ENCODE assay signal across 8 cellular contexts in the genomic region with DNA sequence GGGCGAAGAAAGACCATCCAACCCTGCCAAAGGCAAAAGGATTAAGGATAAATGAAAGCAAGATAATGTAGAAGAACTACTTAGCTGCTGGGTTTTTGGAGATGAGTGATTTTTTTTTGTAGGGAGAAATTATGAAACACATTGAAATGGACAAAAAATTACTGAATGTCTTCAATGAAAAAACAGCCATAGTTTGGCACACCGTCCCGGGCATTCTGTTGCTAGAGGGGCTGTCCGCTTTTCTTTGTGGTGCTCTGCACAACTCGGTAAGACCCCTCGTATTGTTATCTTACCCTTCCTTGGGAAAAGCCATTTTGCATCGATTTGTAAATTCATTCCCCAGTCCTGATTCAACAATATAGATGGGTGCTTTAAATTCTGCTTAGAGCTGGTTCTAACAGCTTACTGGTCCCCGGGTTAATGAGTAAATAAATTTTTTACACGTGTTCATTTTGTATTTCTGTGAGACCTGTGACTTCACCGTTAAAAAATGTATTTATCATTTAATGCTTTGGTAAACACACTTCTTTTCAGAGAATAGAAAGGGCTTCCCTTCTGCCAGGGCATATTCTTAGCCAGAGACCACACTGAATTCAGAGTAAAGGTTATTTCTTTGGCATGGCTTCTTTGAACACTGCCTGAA. TPM values are rescaled to one million over a fixed set of nuclear protein-coding genes. Genes with fewer than 3 reads are reported as not detected.
DNase-seq lines count a peak whose midpoint lies in the region; ATAC-seq, FAIRE-seq and TF ChIP-seq lines count a peak whose summit lies in the region.

No MANE protein-coding gene starts in this region.

- H3K27me3 Mint-ChIP-seq in Calu3 (ENCODE audit: unreplicated experiment): peaks cover 3% of the 10 kb centered on the region
- H3K27me3 Mint-ChIP-seq in activated T-helper 2 cell treated with anti-CD3 and anti-CD28 coated beads, Interferon-gamma antibody, Interleukin-2, Interleukin-4, amounts not matched to agents 10 μg/mL and 5 μg/mL and 100 μg/mL, durations not matched to agents 14 hours and 24 hours and 36 hours (ENCODE audit: low read depth): peaks cover 24% of the 10 kb centered on the region

- no peaks in the 10 kb centered on the region for H3K36me3 ChIP-seq in effector memory CD4-positive, alpha-beta T cell (ENCODE audit: control insufficient read depth, insufficient read depth, low read length)
- no peaks in the 10 kb centered on the region for H3K36me3 ChIP-seq in pancreas

- H3K27me3 ChIP-seq in effector memory CD4-positive, alpha-beta T cell (replicated peaks; ENCODE audit: control insufficient read depth, insufficient read depth, low read length, poor library complexity, severe bottlenecking): no peaks in the 10 kb centered on the region
- H3K27me3 ChIP-seq in pancreas: no peaks in the 10 kb centered on the region

- H3K4me1 Mint-ChIP-seq in Calu3 (ENCODE audit: low read depth, unreplicated experiment): peaks cover 38% of the 10 kb centered on the region
- peaks cover 23% of the 10 kb centered on the region for H3K4me1 Mint-ChIP-seq in activated T-helper 2 cell treated with anti-CD3 and anti-CD28 coated beads, Interferon-gamma antibody, Interleukin-2, Interleukin-4, amounts not matched to agents 10 μg/mL and 5 μg/mL and 100 μg/mL, durations not matched to agents 14 hours and 24 hours and 36 hours (ENCODE audit: low read depth)

- no peak overlapping the region for H3K4me3 Mint-ChIP-seq in Calu3 (ENCODE audit: low read depth, unreplicated experiment)
- H3K4me3 Mint-ChIP-seq in activated T-helper 2 cell treated with anti-CD3 and anti-CD28 coated beads, Interferon-gamma antibody, Interleukin-2, Interleukin-4, amounts not matched to agents 10 μg/mL and 5 μg/mL and 100 μg/mL, durations not matched to agents 14 hours and 24 hours and 36 hours (ENCODE audit: low read depth): no peak overlapping the region

- in situ Hi-C loops in G401 (cut with HindIII; ENCODE audit: low sequenced_read_pairs): no loop called here

- BruUV-seq in Calu3 (replicated peaks; lab: Mats Ljungman, UMichigan): TSS peak; percentile 98

- intact Hi-C loops in Calu3 (cut with micrococcal nuclease; ENCODE audit: unreplicated experiment) (no loop called here), pancreas (cut with DNase I) (no loop called here)
- intact Hi-C loops in activated T-helper 2 cell treated with anti-CD3 and anti-CD28 coated beads, Interferon-gamma antibody, Interleukin-2, Interleukin-4, amounts not matched to agents 10 μg/mL and 5 μg/mL and 100 μg/mL, durations not matched to agents 14 hours and 24 hours and 36 hours (cut with micrococcal nuclease): loop anchor here (5.0 kb wide), 2 partner anchors 300 to 600 kb away; partner anchors contain the start of genes HS1BP3 and PUM2

- H3K4me1 ChIP-seq in effector memory CD4-positive, alpha-beta T cell (ENCODE audit: control insufficient read depth, insufficient read depth, low read length, poor library complexity, severe bottlenecking): peaks cover 11% of the 10 kb centered on the region
- peaks cover 0 to 24% (median 6%) of the 10 kb centered on the region in 3 donors for H3K4me1 ChIP-seq in pancreas

- 1 to 2% methylated on average over 9 to 10 of the region's 10 CpGs for WGBS in pancreas, 2 donors

- peak overlapping the region; percentile 95 for H3K27ac ChIP-seq in effector memory CD4-positive, alpha-beta T cell (ENCODE audit: insufficient read depth, low read length, poor library complexity, severe bottlenecking)
- H3K27ac ChIP-seq in pancreas: peak overlapping the region; percentile 92 to 99 (median 93)

- no peak for FAIRE-seq in pancreas (lab: Jason Lieb, UNC)

- DNase-seq in Calu3 (no peak), NCI-H2029 (lab: John Stamatoyannopoulos, UW) (peak; percentile 37), pancreas (no peak), G401 (ENCODE audit: low spot score) (no peak)
- DNase-seq in effector memory CD4-positive, alpha-beta T cell: no peak
- no peak for DNase-seq in activated T-helper 2 cell treated with anti-CD3 and anti-CD28 coated beads, Interferon-gamma antibody, Interleukin-2, Interleukin-4, amounts not matched to agents 10 μg/mL and 5 μg/mL and 100 μg/mL, durations not matched to agents 14 hours and 24 hours and 36 hours (ENCODE audit: low spot score)
- DNase-seq in stimulated activated CD4-positive, alpha-beta T cell treated with anti-CD3 and anti-CD28 coated beads, Interleukin-12 subunit alpha, Interleukin-12 subunit beta, amount 100 ng/mL, for 4 hours: no peak

- TF ChIP-seq CTCF in Calu3 (IDR thresholded peaks at IDR 0.05; ENCODE audit: unreplicated experiment) (no peak), pancreas (IDR thresholded peaks at IDR 0.05) (no peak)

- peak overlapping the region; percentile 57 for H3K4me3 ChIP-seq in effector memory CD4-positive, alpha-beta T cell (ENCODE audit: insufficient read depth, low read depth, low read length, poor library complexity, severe bottlenecking)
- H3K4me3 ChIP-seq in pancreas: peak overlapping the region; percentile 1 to 73 (median 47)

- H3K27ac Mint-ChIP-seq in Calu3 (ENCODE audit: unreplicated experiment): no peak overlapping the region
- H3K27ac Mint-ChIP-seq in activated T-helper 2 cell treated with anti-CD3 and anti-CD28 coated beads, Interferon-gamma antibody, Interleukin-2, Interleukin-4, amounts not matched to agents 10 μg/mL and 5 μg/mL and 100 μg/mL, durations not matched to agents 14 hours and 24 hours and 36 hours: no peak overlapping the region

- CTCF ChIA-PET in Calu3 (lab: Charles Lee): interaction anchor here (0.7 to 2.0 kb wide), 5 partner anchors 9 to 180 kb away, joined by 3 to 11 read pairs (median 5); no protein-coding TSS in a partner anchor

- H3K9me3 ChIP-seq in effector memory CD4-positive, alpha-beta T cell (ENCODE audit: control insufficient read depth, low read length): no peaks in the 10 kb centered on the region
- H3K9me3 ChIP-seq in pancreas: no peaks in the 10 kb centered on the region

- no peaks in the 10 kb centered on the region for H3K36me3 Mint-ChIP-seq in Calu3 (ENCODE audit: insufficient read depth, unreplicated experiment)
- H3K36me3 Mint-ChIP-seq in activated T-helper 2 cell treated with anti-CD3 and anti-CD28 coated beads, Interferon-gamma antibody, Interleukin-2, Interleukin-4, amounts not matched to agents 10 μg/mL and 5 μg/mL and 100 μg/mL, durations not matched to agents 14 hours and 24 hours and 36 hours (ENCODE audit: low read depth): no peaks in the 10 kb centered on the region

- ATAC-seq in pancreas (peak; percentile 19 to 44 (median 27)), GM19463 (IDR thresholded peaks at IDR 0.05; ENCODE audit: unreplicated experiment) (no peak)

- no peaks in the 10 kb centered on the region for H3K9me3 Mint-ChIP-seq in Calu3 (ENCODE audit: low read depth, unreplicated experiment)
- no peaks in the 10 kb centered on the region for H3K9me3 Mint-ChIP-seq in activated T-helper 2 cell treated with anti-CD3 and anti-CD28 coated beads, Interferon-gamma antibody, Interleukin-2, Interleukin-4, amounts not matched to agents 10 μg/mL and 5 μg/mL and 100 μg/mL, durations not matched to agents 14 hours and 24 hours and 36 hours

RNA-seq across cellular contexts. Expression of gene LAPTM4A, which starts 0.9 kb away (rescaled TPM):
- total RNA-seq in Calu3 (2022): 129 and 131 TPM in 2 replicates
- 100 to 1,000 TPM in 3 of 6 donors, 10 to 100 TPM in 3; 57.8 to 162 (median 98.7) TPM for total RNA-seq in pancreas
- polyA plus RNA-seq in pancreas: 100 to 1,000 TPM in 1 of 2 donors, 10 to 100 TPM in 1; 60.0 to 163 TPM
- 82.0 and 98.8 TPM in 2 replicates for total RNA-seq in G401 (2014; rRNA removed; shearing (Covaris generic))
- total RNA-seq in activated T-helper 2 cell treated with anti-CD3 and anti-CD28 coated beads, Interferon-gamma antibody, Interleukin-2, Interleukin-4, amounts not matched to agents 10 μg/mL and 5 μg/mL and 100 μg/mL, durations not matched to agents 14 hours and 24 hours and 36 hours: 26.9 and 27.3 TPM in 2 replicates

RNA-seq across cellular contexts. Expression of gene MATN3, which starts 39.9 kb away (rescaled TPM):
- total RNA-seq in Calu3 (2022) (2.3 and 3.4 TPM in 2 replicates), pancreas (1 to 10 TPM in 1 of 6 donors, under 1 TPM in 3, not detected in 2; 0.25 to 3.5 (median 0.52) TPM)
- polyA plus RNA-seq in pancreas: under 1 TPM; 0.23 to 0.54 TPM
- not detected in 2 replicates for total RNA-seq in G401 (2014; rRNA removed; shearing (Covaris generic))
- total RNA-seq in activated T-helper 2 cell treated with anti-CD3 and anti-CD28 coated beads, Interferon-gamma antibody, Interleukin-2, Interleukin-4, amounts not matched to agents 10 μg/mL and 5 μg/mL and 100 μg/mL, durations not matched to agents 14 hours and 24 hours and 36 hours: not detected in 2 replicates
